ENCODE assay signal across 22 cellular contexts in the genomic region with DNA sequence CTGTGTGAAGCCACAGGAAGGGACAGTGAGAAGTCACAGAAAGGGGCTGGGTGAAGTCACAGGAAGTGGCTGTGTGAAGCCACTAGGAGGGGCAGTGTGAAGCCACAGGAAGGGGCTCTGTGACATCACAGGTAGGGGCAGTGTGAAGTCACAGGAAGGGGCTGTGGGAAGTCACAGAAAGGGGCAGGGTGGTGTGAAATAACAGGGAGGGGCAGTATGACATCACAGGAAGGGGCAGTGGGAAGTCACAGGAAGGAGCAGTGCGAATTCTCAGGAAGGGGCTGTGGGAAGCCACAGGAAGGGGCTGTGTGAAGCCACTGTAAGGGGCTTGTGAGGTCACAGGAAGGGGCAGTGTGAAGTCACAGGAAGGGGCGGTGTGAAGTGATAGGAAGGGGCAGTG. TPM values are rescaled to one million over a fixed set of nuclear protein-coding genes. Genes with fewer than 3 reads are reported as not detected.
DNase-seq lines count a peak whose midpoint lies in the region; ATAC-seq and TF ChIP-seq lines count a peak whose summit lies in the region.
"Had no signal": no experiment of that assay in that cellular context is flagged by ENCODE, and none has a peak within 500 bp of the region (broad histone marks: within the 10 kb centered on the region; RNA-seq: fewer than 3 reads in every experiment).

No MANE protein-coding gene starts in this region.

- no peak overlapping the region for H3K27ac Mint-ChIP-seq in natural killer cell
- no peak overlapping the region for H3K27ac Mint-ChIP-seq in natural killer cell treated with Interleukin-12 subunit alpha and Interleukin-12 subunit beta and Interleukin-15 and Interleukin-18, amount 100 ng/mL, for 72 hours

- intact Hi-C loops in natural killer cell (cut with micrococcal nuclease) = loop anchor here (5.0 kb wide), 1 partner anchor 272 kb away; the partner anchor contains the start of gene SNRK
- intact Hi-C loops in body of pancreas (cut with DNase I) = no loop called here

- peaks cover 52% of the 10 kb centered on the region for H3K9me3 ChIP-seq in DND-41 (ENCODE audit: insufficient read depth, low read length, severe bottlenecking)
- H3K9me3 ChIP-seq in effector memory CD4-positive, alpha-beta T cell (ENCODE audit: control insufficient read depth, low read length) = peaks cover 44% of the 10 kb centered on the region
- H3K9me3 ChIP-seq in body of pancreas = no peaks in the 10 kb centered on the region
- H3K9me3 ChIP-seq: BE2C, SJCRH30 had no signal

- ATAC-seq in natural killer cell = no peak
- no peak for ATAC-seq in natural killer cell treated with Interleukin-12 subunit alpha and Interleukin-12 subunit beta and Interleukin-15 and Interleukin-18, amount 100 ng/mL, for 72 hours
- no peak for ATAC-seq in DND-41 (ENCODE audit: insufficient read depth, low read depth)
- ATAC-seq in body of pancreas = no peak
- ATAC-seq in HG03354 (IDR thresholded peaks at IDR 0.05; ENCODE audit: poor library complexity, severe bottlenecking, unreplicated experiment) = no peak
- ATAC-seq: Panc1 had no signal

- H3K4me3 Mint-ChIP-seq in natural killer cell = no peak overlapping the region
- H3K4me3 Mint-ChIP-seq in natural killer cell treated with Interleukin-12 subunit alpha and Interleukin-12 subunit beta and Interleukin-15 and Interleukin-18, amount 100 ng/mL, for 72 hours = no peak overlapping the region

- DNase-seq in natural killer cell = peak; percentile 41
- DNase-seq in natural killer cell treated with Interleukin-12 subunit alpha and Interleukin-12 subunit beta and Interleukin-15 and Interleukin-18, amount 100 ng/mL, for 72 hours (ENCODE audit: low spot score) = no peak
- DNase-seq in DND-41 = no peak
- no peak for DNase-seq in effector memory CD4-positive, alpha-beta T cell
- DNase-seq in NCI-H1417 (lab: John Stamatoyannopoulos, UW) = no peak
- no peak for DNase-seq in body of pancreas
- DNase-seq: BE2C; DMS53; EL; GF-D8; KG1; NCI-H1105 treated with DMSO at 0.1 percent for 48 hours; NCI-H1694; NCI-H2081; NCI-H2171; NCI-H345; NCI-H524; NCI-H774; NK-92 treated with Interleukin-12 subunit alpha and Interleukin-12 subunit beta, amount 100 ng/mL, for 24 hours; SJCRH30 had no signal

- H3K79me2 ChIP-seq in DND-41 (ENCODE audit: insufficient read depth, low read length) = no peaks in the 10 kb centered on the region

- H3K4me2 ChIP-seq in DND-41 (ENCODE audit: insufficient read depth, low read length) = no peak overlapping the region

- H3K27me3 Mint-ChIP-seq in natural killer cell (ENCODE audit: low read depth in 2 of 2) = no peaks in the 10 kb centered on the region
- no peaks in the 10 kb centered on the region for H3K27me3 Mint-ChIP-seq in natural killer cell treated with Interleukin-12 subunit alpha and Interleukin-12 subunit beta and Interleukin-15 and Interleukin-18, amount 100 ng/mL, for 72 hours

- H2AFZ ChIP-seq in DND-41 (ENCODE audit: low read depth, low read length) = no peak overlapping the region

- no peaks in the 10 kb centered on the region for H4K20me1 ChIP-seq in DND-41 (ENCODE audit: insufficient read depth, low read length)

- no peak for TF ChIP-seq POLR2A in body of pancreas (IDR thresholded peaks at IDR 0.05)

- no peaks in the 10 kb centered on the region for H3K27me3 ChIP-seq in DND-41 (ENCODE audit: insufficient read depth, low read length, poor library complexity)
- H3K27me3 ChIP-seq in effector memory CD4-positive, alpha-beta T cell (replicated peaks; ENCODE audit: control insufficient read depth, insufficient read depth, low read length, poor library complexity, severe bottlenecking) = no peaks in the 10 kb centered on the region
- no peaks in the 10 kb centered on the region for H3K27me3 ChIP-seq in body of pancreas
- H3K27me3 ChIP-seq: BE2C, SJCRH30 had no signal

- H3K4me3 ChIP-seq in DND-41 (ENCODE audit: low read depth in 1 of 2, low read length in 2 of 2) (no peak overlapping the region), body of pancreas (no peak overlapping the region)
- H3K4me3 ChIP-seq in effector memory CD4-positive, alpha-beta T cell (ENCODE audit: insufficient read depth, low read depth, low read length, poor library complexity, severe bottlenecking) = no peak overlapping the region
- H3K4me3 ChIP-seq: SJCRH30 had no signal

- TF ChIP-seq CTCF in natural killer cell (IDR thresholded peaks at IDR 0.05) (no peak), DND-41 (IDR thresholded peaks at IDR 0.05; ENCODE audit: borderline replicate concordance, extremely low read depth, low read length, poor library complexity, severe bottlenecking) (no peak), body of pancreas (IDR thresholded peaks at IDR 0.05) (no peak)

- H3K27ac ChIP-seq in DND-41 (ENCODE audit: low read length) (peak overlapping the region; percentile 76), body of pancreas (no peak overlapping the region)
- peak overlapping the region; percentile 20 for H3K27ac ChIP-seq in effector memory CD4-positive, alpha-beta T cell (ENCODE audit: insufficient read depth, low read length, poor library complexity, severe bottlenecking)
- H3K27ac ChIP-seq: SJCRH30 had no signal

- H3K36me3 ChIP-seq in DND-41 (ENCODE audit: insufficient read depth, low read length) = no peaks in the 10 kb centered on the region
- no peaks in the 10 kb centered on the region for H3K36me3 ChIP-seq in effector memory CD4-positive, alpha-beta T cell (ENCODE audit: control insufficient read depth, insufficient read depth, low read length)
- no peaks in the 10 kb centered on the region for H3K36me3 ChIP-seq in body of pancreas (replicated peaks in 1 of 2; ENCODE audit: insufficient read depth in 1 of 2, low read depth in 2 of 2)
- H3K36me3 ChIP-seq: BE2C, SJCRH30 had no signal

- H3K9me3 Mint-ChIP-seq in natural killer cell = no peaks in the 10 kb centered on the region
- H3K9me3 Mint-ChIP-seq in natural killer cell treated with Interleukin-12 subunit alpha and Interleukin-12 subunit beta and Interleukin-15 and Interleukin-18, amount 100 ng/mL, for 72 hours = no peaks in the 10 kb centered on the region

- no peak overlapping the region for H3K9ac ChIP-seq in DND-41 (ENCODE audit: low read depth, low read length)

- H3K4me1 Mint-ChIP-seq in natural killer cell = peaks cover 0 to 10% of the 10 kb centered on the region in 2 donors
- H3K4me1 Mint-ChIP-seq in natural killer cell treated with Interleukin-12 subunit alpha and Interleukin-12 subunit beta and Interleukin-15 and Interleukin-18, amount 100 ng/mL, for 72 hours (ENCODE audit: low read depth in 2 of 2) = no peaks in the 10 kb centered on the region

- H3K36me3 Mint-ChIP-seq in natural killer cell = no peaks in the 10 kb centered on the region
- H3K36me3 Mint-ChIP-seq in natural killer cell treated with Interleukin-12 subunit alpha and Interleukin-12 subunit beta and Interleukin-15 and Interleukin-18, amount 100 ng/mL, for 72 hours = peaks cover 4% of the 10 kb centered on the region

- H3K4me1 ChIP-seq in DND-41 (ENCODE audit: insufficient read depth, low read length) (peaks cover 12% of the 10 kb centered on the region), body of pancreas (no peaks in the 10 kb centered on the region)
- no peaks in the 10 kb centered on the region for H3K4me1 ChIP-seq in effector memory CD4-positive, alpha-beta T cell (ENCODE audit: control insufficient read depth, insufficient read depth, low read length, poor library complexity, severe bottlenecking)
- H3K4me1 ChIP-seq: BE2C, SJCRH30 had no signal

- 71 to 82% methylated on average over 2 of the region's 2 CpGs for WGBS in body of pancreas, 2 donors

RNA-seq across cellular contexts. Expression of gene GASK1A, which starts 35.9 kb away (rescaled TPM):
- under 1 TPM in 2 of 3 donors, not detected in 1; 0.12 to 0.34 TPM for total RNA-seq in natural killer cell
- total RNA-seq in natural killer cell treated with Interleukin-12 subunit alpha and Interleukin-12 subunit beta and Interleukin-15 and Interleukin-18, amount 100 ng/mL, for 72 hours = under 1 TPM in 1 of 2 donors, not detected in 1; 0.29 TPM
- total RNA-seq in body of pancreas = 10 to 100 TPM in 1 of 2 donors, 1 to 10 TPM in 1; 8.8 to 16.8 TPM
- total RNA-seq: SJCRH30 had no signal

Comparison
In these comparisons a context has a peak if more than half of its experiments do, and no peak if none do; other contexts are left out.
1. H3K27ac ChIP-seq: peak in DND-41 (single experiment) and effector memory CD4-positive, alpha-beta T cell (single experiment); none in body of pancreas (0 of 4).
2. RNA of gene GASK1A, which starts 35.9 kb away (total RNA-seq): 8.8 to 16.8 TPM in body of pancreas; 0.29 TPM in natural killer cell treated with Interleukin-12 subunit alpha and Interleukin-12 subunit beta and Interleukin-15 and Interleukin-18, amount 100 ng/mL, for 72 hours and 0.12 to 0.34 TPM in natural killer cell; every median in the first group is over 4 times any median in the second.